In genomic region chr17:61223725-61224124, GRCh38 we compare ENCODE assay signal across 14 cellular contexts.
"Had no signal": no experiment of that assay in that cellular context is flagged by ENCODE, and none has a peak within 500 bp of the region (broad histone marks: within the 10 kb centered on the region; RNA-seq: fewer than 3 reads in every experiment).

No MANE protein-coding gene starts in this region.

- H3K27ac ChIP-seq: gastroesophageal sphincter, testis, upper lobe of right lung had no signal

- H3K27me3 ChIP-seq: gastroesophageal sphincter, testis, upper lobe of right lung had no signal

- H3K4me3 Mint-ChIP-seq: brain; dendritic cell treated with granulocyte-macrophage colony-stimulating factor and Interleukin-4, amounts not matched to agents 40 ng/mL and 50 ng/mL, for 4 days; stimulated activated naive CD8-positive, alpha-beta T cell treated with anti-CD3 and anti-CD28 coated beads, Interleukin-15, Interleukin-2, amounts not matched to agents 100 ng/mL and 50 ng/mL, for 24 hours had no signal

- H3K4me3 ChIP-seq: gastroesophageal sphincter, testis, upper lobe of right lung had no signal

- H3K9me3 Mint-ChIP-seq: brain; dendritic cell treated with granulocyte-macrophage colony-stimulating factor and Interleukin-4, amounts not matched to agents 40 ng/mL and 50 ng/mL, for 4 days; stimulated activated naive CD8-positive, alpha-beta T cell treated with anti-CD3 and anti-CD28 coated beads, Interleukin-15, Interleukin-2, amounts not matched to agents 100 ng/mL and 50 ng/mL, for 24 hours had no signal

- H3K36me3 ChIP-seq: gastroesophageal sphincter, upper lobe of right lung had no signal

- DNase-seq: activated CD8-positive, alpha-beta memory T cell treated with anti-CD3 and anti-CD28 coated beads for 24 hours; amygdala; cerebellar nuclear complex; left ventricle myocardium superior; mesenchymal stem cell; retina; stimulated activated CD4-positive, alpha-beta T cell treated with anti-CD3 and anti-CD28 coated beads, Interleukin-4, amount 100 ng/mL, for 1 hour; stimulated activated CD8-positive, alpha-beta memory T cell treated with anti-CD3 and anti-CD28 coated beads, Interleukin-4, amount 100 ng/mL, for 48 hours; testis; upper lobe of right lung had no signal

- H3K27me3 Mint-ChIP-seq: brain; stimulated activated naive CD8-positive, alpha-beta T cell treated with anti-CD3 and anti-CD28 coated beads, Interleukin-15, Interleukin-2, amounts not matched to agents 100 ng/mL and 50 ng/mL, for 24 hours had no signal

- H3K36me3 Mint-ChIP-seq: brain had no signal

- H3K9me3 ChIP-seq: gastroesophageal sphincter, testis, upper lobe of right lung had no signal

- H3K27ac Mint-ChIP-seq: brain; dendritic cell treated with granulocyte-macrophage colony-stimulating factor and Interleukin-4, amounts not matched to agents 40 ng/mL and 50 ng/mL, for 4 days; stimulated activated naive CD8-positive, alpha-beta T cell treated with anti-CD3 and anti-CD28 coated beads, Interleukin-15, Interleukin-2, amounts not matched to agents 100 ng/mL and 50 ng/mL, for 24 hours had no signal
